In genomic region chr1:17017435-17017834, GRCh38 we compare ENCODE assay signal across 30 cellular contexts. TPM values are rescaled to one million over a fixed set of nuclear protein-coding genes. Genes with fewer than 3 reads are reported as not detected.
"Had no signal": no experiment of that assay in that cellular context is flagged by ENCODE, and none has a peak within 500 bp of the region (broad histone marks: within the 10 kb centered on the region; RNA-seq: fewer than 3 reads in every experiment).

No MANE protein-coding gene starts in this region.

- H3K79me2 ChIP-seq: parathyroid adenoma had no signal

- H3K9ac ChIP-seq: parathyroid adenoma had no signal

- H3K27ac ChIP-seq: esophagus squamous epithelium, heart right ventricle, lower lobe of right lung, neutrophil, parathyroid adenoma, prostate gland, right atrium auricular region, stomach, thyroid gland, vagina had no signal

- H3K27me3 Mint-ChIP-seq: effector memory CD8-positive, alpha-beta T cell; naive B cell; natural killer cell treated with Interleukin-12 subunit alpha and Interleukin-12 subunit beta and Interleukin-15 and Interleukin-18, amount 100 ng/mL, for 72 hours had no signal

- H3K27ac Mint-ChIP-seq: effector memory CD8-positive, alpha-beta T cell; mesothelial cell of epicardium; natural killer cell treated with Interleukin-12 subunit alpha and Interleukin-12 subunit beta and Interleukin-15 and Interleukin-18, amount 100 ng/mL, for 72 hours had no signal

- H3K4me3 Mint-ChIP-seq: effector memory CD8-positive, alpha-beta T cell; immature natural killer cell; mesothelial cell of epicardium; naive B cell; natural killer cell treated with Interleukin-12 subunit alpha and Interleukin-12 subunit beta and Interleukin-15 and Interleukin-18, amount 100 ng/mL, for 72 hours; neural crest cell had no signal

- H3K4me3 ChIP-seq: esophagus squamous epithelium, heart right ventricle, lower lobe of right lung, mucosa of descending colon, prostate gland, right atrium auricular region, stomach, thyroid gland, vagina had no signal

- H2AFZ ChIP-seq: parathyroid adenoma had no signal

- ATAC-seq: effector memory CD8-positive, alpha-beta T cell; heart right ventricle; left ventricle myocardium superior; lower lobe of right lung; mucosa of descending colon; natural killer cell treated with Interleukin-12 subunit alpha and Interleukin-12 subunit beta and Interleukin-15 and Interleukin-18, amount 100 ng/mL, for 72 hours had no signal

- H3K36me3 Mint-ChIP-seq: naive B cell had no signal

- H3K4me1 ChIP-seq: parathyroid adenoma, prostate gland had no signal

- DNase-seq: cortex of kidney; effector memory CD8-positive, alpha-beta T cell; erythroblast; esophagus squamous epithelium; foreskin melanocyte; glutamatergic neuron; heart right ventricle; hippocampal formation; immature natural killer cell; left ventricle myocardium superior; lower lobe of right lung; mucosa of descending colon; naive B cell; small intestine; stimulated activated CD4-positive, alpha-beta T cell treated with anti-CD3 and anti-CD28 coated beads, Interleukin-12 subunit alpha, Interleukin-12 subunit beta, amount 100 ng/mL, for 4 hours; stimulated activated CD4-positive, alpha-beta T cell treated with anti-CD3 and anti-CD28 coated beads, Interleukin-1b, Interleukin-23, amount 100 ng/mL, for 48 hours; stimulated activated CD4-positive, alpha-beta T cell treated with anti-CD3 and anti-CD28 coated beads, Interleukin-4, amount 100 ng/mL, for 1 hour; stimulated activated CD8-positive, alpha-beta memory T cell treated with anti-CD3 and anti-CD28 coated beads, Interleukin-4, amount 100 ng/mL, for 48 hours; stimulated activated naive CD4-positive, alpha-beta T cell; stomach; thyroid gland; trophoblast cell had no signal

- H3K27me3 ChIP-seq: heart right ventricle, neutrophil, right atrium auricular region, stomach, thyroid gland, vagina had no signal

- H3K9me3 Mint-ChIP-seq: effector memory CD8-positive, alpha-beta T cell; immature natural killer cell; mesothelial cell of epicardium; naive B cell; natural killer cell treated with Interleukin-12 subunit alpha and Interleukin-12 subunit beta and Interleukin-15 and Interleukin-18, amount 100 ng/mL, for 72 hours; neural crest cell had no signal

RNA-seq across cellular contexts. Expression of gene MFAP2, which starts 37.0 kb away (rescaled TPM):
- total RNA-seq: natural killer cell treated with Interleukin-12 subunit alpha and Interleukin-12 subunit beta and Interleukin-15 and Interleukin-18, amount 100 ng/mL, for 72 hours had no signal
- polyA plus RNA-seq: immature natural killer cell had no signal
